Comparison of ENCODE assay signal across 1 cellular context in the genomic region with DNA sequence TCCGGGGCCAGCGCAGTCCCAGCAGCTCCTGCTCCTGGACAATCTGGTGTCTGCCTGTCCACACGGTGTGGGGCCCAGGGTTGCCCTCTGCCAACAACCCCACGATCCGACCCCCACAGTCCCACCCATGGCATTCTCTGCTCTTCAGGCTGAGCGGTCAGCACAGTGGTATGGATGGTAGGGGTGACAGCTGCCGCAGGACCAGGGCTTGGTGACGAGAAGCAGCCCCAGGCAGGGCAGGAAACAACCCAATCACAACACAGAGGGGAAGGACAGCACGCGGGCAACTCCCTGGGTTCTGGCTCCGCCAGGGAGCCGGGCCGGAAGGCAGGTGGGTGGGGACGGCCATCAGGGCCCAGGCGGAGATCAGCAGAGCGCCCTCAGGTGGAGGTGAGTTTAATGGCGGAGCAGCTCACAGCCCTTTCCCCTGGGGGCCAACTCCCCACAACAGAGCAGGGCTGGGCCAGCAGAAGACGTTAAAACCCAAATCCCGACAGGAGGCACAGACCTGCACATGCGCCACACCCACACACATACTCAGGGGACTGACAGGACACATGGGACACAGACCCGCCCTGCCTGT.
TF ChIP-seq lines count a peak whose summit lies in the region.

No MANE protein-coding gene starts in this region.

TF ChIP-seq in endothelial cell of umbilical vein, 7 proteins besides CTCF, POLR2A, EP300 and RAD21:
- no peak for TF ChIP-seq EZH2 (IDR thresholded peaks at IDR 0.05; ENCODE audit: borderline replicate concordance, low read depth, low read length, severe bottlenecking)
- no peak for TF ChIP-seq POLR2AphosphoS5 (IDR thresholded peaks at IDR 0.05; ENCODE audit: insufficient read depth, low read depth, low read length)
- TF ChIP-seq MYC (IDR thresholded peaks at IDR 0.05; ENCODE audit: low read depth, low read length), result no peak
- TF ChIP-seq JUN (IDR thresholded peaks at IDR 0.05; ENCODE audit: borderline replicate concordance, insufficient read depth, insufficient read length, low read depth), result no peak
- TF ChIP-seq GATA2 (IDR thresholded peaks at IDR 0.05; ENCODE audit: insufficient read depth, insufficient read length, low read depth, low read length), result no peak
- TF ChIP-seq FOS (IDR thresholded peaks at IDR 0.05; ENCODE audit: borderline replicate concordance, insufficient read depth, low read length), result no peak
- TF ChIP-seq, protein P1, sequence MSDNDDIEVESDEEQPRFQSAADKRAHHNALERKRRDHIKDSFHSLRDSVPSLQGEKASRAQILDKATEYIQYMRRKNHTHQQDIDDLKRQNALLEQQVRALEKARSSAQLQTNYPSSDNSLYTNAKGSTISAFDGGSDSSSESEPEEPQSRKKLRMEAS (IDR thresholded peaks at IDR 0.05; ENCODE audit: insufficient read depth, insufficient read length), result no peak
TF ChIP-seq in endothelial cell of umbilical vein: peak in this region for 0.
